ENCODE assay signal across 1 cellular context in genomic region chr9:114348261-114348905, GRCh38.
TF ChIP-seq lines count a peak whose summit lies in the region.

No MANE protein-coding gene starts in this region.

TF ChIP-seq in HCT116, 20 proteins besides CTCF, POLR2A, EP300 and RAD21 (continued from another document):
- no peak for TF ChIP-seq ATF3 (IDR thresholded peaks at IDR 0.05)
- TF ChIP-seq FOSL1 (IDR thresholded peaks at IDR 0.05; ENCODE audit: low read depth): no peak
- no peak for TF ChIP-seq CEBPB (IDR thresholded peaks at IDR 0.05; ENCODE audit: low read depth)
- no peak for TF ChIP-seq SRF (IDR thresholded peaks at IDR 0.05; ENCODE audit: low read depth)
- TF ChIP-seq SP1 (IDR thresholded peaks at IDR 0.05; ENCODE audit: low read depth): no peak
- no peak for TF ChIP-seq ZBTB33 (IDR thresholded peaks at IDR 0.05; ENCODE audit: extremely low read depth, insufficient replicate concordance, low read length)
- TF ChIP-seq YY1 (IDR thresholded peaks at IDR 0.05; ENCODE audit: extremely low read depth, insufficient replicate concordance, low read depth, low read length): no peak
- no peak for TF ChIP-seq ZNF274 (IDR thresholded peaks at IDR 0.05; ENCODE audit: low read depth, low read length)
